Comparison of ENCODE assay signal across 8 cellular contexts in genomic region chr6:21442874-21443273, GRCh38.
"Had no signal": no experiment of that assay in that cellular context is flagged by ENCODE, and none has a peak within 500 bp of the region (broad histone marks: within the 10 kb centered on the region; RNA-seq: fewer than 3 reads in every experiment).

No MANE protein-coding gene starts in this region.

- H3K36me3 ChIP-seq: HAP-1 had no signal

- H3K4me3 Mint-ChIP-seq: HFFc6 had no signal

- FAIRE-seq: HTR-8/SVneo had no signal

- H3K27ac Mint-ChIP-seq: HFFc6 had no signal

- H3K9me3 Mint-ChIP-seq: HFFc6 had no signal

- DNase-seq: GM23248, GOT3, H7, HFFc6, KBM-7 had no signal

- H3K9me3 ChIP-seq: HAP-1 had no signal

- H3K27ac ChIP-seq: GM23248 had no signal

- H3K9ac ChIP-seq: GM23248 had no signal

- H3K4me1 ChIP-seq: HAP-1 had no signal

- ATAC-seq: HCT116 had no signal

- H3K4me3 ChIP-seq: GM23248, HAP-1 had no signal

- H2AFZ ChIP-seq: GM23248 had no signal
